Comparison of ENCODE assay signal across 20 cellular contexts in the genomic region with DNA sequence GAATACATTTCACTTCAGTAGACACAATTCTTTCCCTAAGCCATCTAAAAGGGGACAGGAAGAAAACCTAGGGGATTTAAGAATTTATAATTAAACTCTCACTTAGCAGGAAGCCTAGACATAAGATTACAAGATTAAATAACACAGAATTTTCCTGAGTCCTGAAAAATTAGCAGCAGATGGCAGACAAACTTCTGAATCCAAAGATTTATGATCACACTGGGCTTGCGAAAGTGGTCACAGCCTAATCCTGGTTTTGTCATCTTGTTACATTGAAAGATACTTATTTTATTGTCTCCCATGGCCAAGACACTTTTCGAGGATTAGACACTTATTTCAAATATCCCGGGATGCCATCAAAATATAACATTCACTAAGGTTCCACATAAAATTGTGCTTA. TPM values are rescaled to one million over a fixed set of nuclear protein-coding genes. Genes with fewer than 3 reads are reported as not detected.
A peak's percentile ranks its signal among the peaks of the same experiment; 100 is the strongest.
DNase-seq lines count a peak whose midpoint lies in the region; ATAC-seq, FAIRE-seq and TF ChIP-seq lines count a peak whose summit lies in the region.
"Had no signal": no experiment of that assay in that cellular context is flagged by ENCODE, and none has a peak within 500 bp of the region (broad histone marks: within the 10 kb centered on the region; RNA-seq: fewer than 3 reads in every experiment).

No MANE protein-coding gene starts in this region.

- H3K9me3 ChIP-seq in BLaER1 treated with 17β-estradiol and CSF1 and Interleukin-3, amounts not matched to agents 10 nM and 100 nM (replicated peaks in 1 of 11) = no peaks in the 10 kb centered on the region
- H3K9me3 ChIP-seq in Karpas-422 (ENCODE audit: low read length) = no peaks in the 10 kb centered on the region
- H3K9me3 ChIP-seq in K562 (replicated peaks; ENCODE audit: control insufficient read depth, insufficient read depth, low read depth, low read length) = no peaks in the 10 kb centered on the region
- H3K9me3 ChIP-seq: gastrocnemius medialis had no signal

- intact Hi-C loops in K562 (cut with micrococcal nuclease) = no loop called here
- intact Hi-C loops in activated CD4-positive, alpha-beta T cell treated with anti-CD3 and anti-CD28 coated beads, Interleukin-2, amount 10 ng/mL, durations not matched to agents 24 days and 14 days (cut with micrococcal nuclease) = loop anchor here (10.0 kb wide), 1 partner anchor 338 kb away; no protein-coding TSS in a partner anchor

- no peak overlapping the region for H3K4me3 Mint-ChIP-seq in activated CD4-positive, alpha-beta T cell treated with anti-CD3 and anti-CD28 coated beads, Interleukin-2, amount 10 ng/mL, durations not matched to agents 24 days and 14 days
- H3K4me3 Mint-ChIP-seq: activated naive CD8-positive, alpha-beta T cell treated with anti-CD3 and anti-CD28 coated beads, Interleukin-2, amount 10 ng/mL, durations not matched to agents 7 days and 5 days; GM23338; stimulated activated effector memory CD8-positive, alpha-beta T cell treated with anti-CD3 and anti-CD28 coated beads, Interleukin-12 subunit alpha, Interleukin-12 subunit beta, amount 100 ng/mL, for 72 hours had no signal

- H3K4me1 Mint-ChIP-seq in activated CD4-positive, alpha-beta T cell treated with anti-CD3 and anti-CD28 coated beads, Interleukin-2, amount 10 ng/mL, durations not matched to agents 24 days and 14 days = peaks cover 43% of the 10 kb centered on the region

- ATAC-seq in K562 = no peak
- ATAC-seq in GM18861 (IDR thresholded peaks at IDR 0.05; ENCODE audit: unreplicated experiment) = no peak
- ATAC-seq: activated CD4-positive, CD25-positive, alpha-beta regulatory T cell treated with anti-CD3 and anti-CD28 coated beads, Interleukin-2, amount 50 U/mL, for 24 hours; gastrocnemius medialis; GM23338; stimulated activated effector memory CD8-positive, alpha-beta T cell treated with anti-CD3 and anti-CD28 coated beads, Interleukin-12 subunit alpha, Interleukin-12 subunit beta, amount 100 ng/mL, for 72 hours had no signal

- TF ChIP-seq RAD21 in K562 (CRISPR knock-in tag; conservative IDR thresholded peaks at IDR 0.05 in 1 of 2, IDR thresholded peaks at IDR 0.05 in 1 of 2) = no peak

- no peaks in the 10 kb centered on the region for H3K9me3 Mint-ChIP-seq in activated CD4-positive, alpha-beta T cell treated with anti-CD3 and anti-CD28 coated beads, Interleukin-2, amount 10 ng/mL, durations not matched to agents 24 days and 14 days
- H3K9me3 Mint-ChIP-seq: activated naive CD8-positive, alpha-beta T cell treated with anti-CD3 and anti-CD28 coated beads, Interleukin-2, amount 10 ng/mL, durations not matched to agents 7 days and 5 days; IgD-negative memory B cell; stimulated activated effector memory CD8-positive, alpha-beta T cell treated with anti-CD3 and anti-CD28 coated beads, Interleukin-12 subunit alpha, Interleukin-12 subunit beta, amount 100 ng/mL, for 72 hours had no signal

- TF ChIP-seq CTCF in K562 (IDR thresholded peaks at IDR 0.05 in 2 of 3, conservative IDR thresholded peaks at IDR 0.05 in 1 of 3; ENCODE audit: insufficient read depth in 2 of 3, low read depth in 1 of 3, low read length in 3 of 3) = no peak

- no peak for FAIRE-seq in K562 (lab: Jason Lieb, UNC)
- FAIRE-seq: endometrium had no signal

- TF ChIP-seq POLR2A in K562 (conservative IDR thresholded peaks at IDR 0.05) = no peak

- H3K27me3 ChIP-seq in BLaER1 treated with 17β-estradiol and CSF1 and Interleukin-3, amounts not matched to agents 10 nM and 100 nM = no peaks in the 10 kb centered on the region
- no peaks in the 10 kb centered on the region for H3K27me3 ChIP-seq in Karpas-422 (ENCODE audit: low read length)
- no peaks in the 10 kb centered on the region for H3K27me3 ChIP-seq in K562 (ENCODE audit: control insufficient read depth in 2 of 2, insufficient read depth in 2 of 2, low read length in 2 of 2)
- H3K27me3 ChIP-seq: gastrocnemius medialis had no signal

- WGBS in K562 (ENCODE audit: insufficient coverage, low coverage, missing lambda C conversion rate) = 84% methylated on average over 3 of the region's 3 CpGs

- no peak for TF ChIP-seq EP300 in K562 (IDR thresholded peaks at IDR 0.05; ENCODE audit: low read length)

- peak overlapping the region in 5 of 10 experiments; percentile 73 to 92 (median 91); a peak in 6 of 20 replicates for H3K4me3 ChIP-seq in BLaER1 treated with 17β-estradiol and CSF1 and Interleukin-3, amounts not matched to agents 10 nM and 100 nM
- peak overlapping the region; percentile 81; the same call in 1 of the 2 replicates for H3K4me3 ChIP-seq in Karpas-422 (ENCODE audit: low read length)
- no peak overlapping the region for H3K4me3 ChIP-seq in K562
- H3K4me3 ChIP-seq: gastrocnemius medialis, GM23338 had no signal

- POLR2A ChIA-PET in K562 (lab: Yijun Ruan, JAX) = no interaction called here

- no peak overlapping the region for H2AFZ ChIP-seq in Karpas-422 (ENCODE audit: low read length)
- H2AFZ ChIP-seq in K562 (ENCODE audit: low read depth, low read length) = no peak overlapping the region
- H2AFZ ChIP-seq: GM23338 had no signal

- H3K9me2 ChIP-seq in Karpas-422 (replicated peaks; ENCODE audit: insufficient read depth, low read length) = no peaks in the 10 kb centered on the region

- CTCF ChIA-PET in K562 (lab: Yijun Ruan, JAX; ENCODE audit: low intra/inter-chr PET ratio) = no interaction called here

- BruUV-seq in K562 (replicated peaks; lab: Mats Ljungman, UMichigan) = no TSS peak

- no peaks in the 10 kb centered on the region for H3K27me3 Mint-ChIP-seq in activated CD4-positive, alpha-beta T cell treated with anti-CD3 and anti-CD28 coated beads, Interleukin-2, amount 10 ng/mL, durations not matched to agents 24 days and 14 days
- H3K27me3 Mint-ChIP-seq: activated naive CD8-positive, alpha-beta T cell treated with anti-CD3 and anti-CD28 coated beads, Interleukin-2, amount 10 ng/mL, durations not matched to agents 7 days and 5 days; IgD-negative memory B cell had no signal

- H3K36me3 ChIP-seq in BLaER1 treated with 17β-estradiol and CSF1 and Interleukin-3, amounts not matched to agents 10 nM and 100 nM = peaks cover 32 to 71% (median 57%) of the 10 kb centered on the region in 11 experiments
- H3K36me3 ChIP-seq in Karpas-422 (ENCODE audit: insufficient read depth, low read length) (peaks cover 45% of the 10 kb centered on the region), K562 (ENCODE audit: control insufficient read depth, insufficient read depth, low read length) (peaks cover 51% of the 10 kb centered on the region; the same call in 2 of the 3 replicates)

- H3K27ac ChIP-seq in BLaER1 treated with 17β-estradiol and CSF1 and Interleukin-3, amounts not matched to agents 10 nM and 100 nM = peak overlapping the region; percentile 30 to 96 (median 93); a peak in 21 of 22 replicates
- H3K27ac ChIP-seq in Karpas-422 (ENCODE audit: low read length) = peak overlapping the region; percentile 89; the same call in 1 of the 2 replicates
- H3K27ac ChIP-seq in K562 (ENCODE audit: extremely low read depth, low read depth, low read length) = 0 out of 3 replicates have a peak overlapping the region, but pooled peaks have one; percentile 19
- no peak overlapping the region for H3K27ac ChIP-seq in caudate nucleus (ENCODE audit: low read depth, low read length)
- H3K27ac ChIP-seq: gastrocnemius medialis had no signal

- H3K9me1 ChIP-seq in K562 (ENCODE audit: control insufficient read depth, insufficient read depth, low read length) = no peaks in the 10 kb centered on the region

- in situ Hi-C loops in K562 (cut with MboI) = no loop called here

- no peak overlapping the region for H3K27ac Mint-ChIP-seq in activated CD4-positive, alpha-beta T cell treated with anti-CD3 and anti-CD28 coated beads, Interleukin-2, amount 10 ng/mL, durations not matched to agents 24 days and 14 days
- H3K27ac Mint-ChIP-seq: activated naive CD8-positive, alpha-beta T cell treated with anti-CD3 and anti-CD28 coated beads, Interleukin-2, amount 10 ng/mL, durations not matched to agents 7 days and 5 days; GM23338; stimulated activated effector memory CD8-positive, alpha-beta T cell treated with anti-CD3 and anti-CD28 coated beads, Interleukin-12 subunit alpha, Interleukin-12 subunit beta, amount 100 ng/mL, for 72 hours had no signal

- H3K36me3 Mint-ChIP-seq in activated CD4-positive, alpha-beta T cell treated with anti-CD3 and anti-CD28 coated beads, Interleukin-2, amount 10 ng/mL, durations not matched to agents 24 days and 14 days (ENCODE audit: low read depth) = peaks cover 45% of the 10 kb centered on the region
- H3K36me3 Mint-ChIP-seq: IgD-negative memory B cell had no signal

- H3K4me1 ChIP-seq in BLaER1 treated with 17β-estradiol and CSF1 and Interleukin-3, amounts not matched to agents 10 nM and 100 nM = peaks cover 37 to 46% (median 41%) of the 10 kb centered on the region in 10 experiments
- peaks cover 37% of the 10 kb centered on the region for H3K4me1 ChIP-seq in Karpas-422 (ENCODE audit: low read length)
- H3K4me1 ChIP-seq in K562 (replicated peaks in 1 of 2; ENCODE audit: control insufficient read depth in 2 of 2, insufficient read depth in 2 of 2, low read length in 2 of 2) = peaks cover 0 to 6% of the 10 kb centered on the region in 2 experiments; a peak in 2 of 5 replicates

- H3K9ac ChIP-seq in BLaER1 treated with 17β-estradiol and CSF1 and Interleukin-3, amounts not matched to agents 10 nM and 100 nM = peak overlapping the region; percentile 33 to 96 (median 92); a peak in 17 of 22 replicates
- no peak overlapping the region for H3K9ac ChIP-seq in Karpas-422 (ENCODE audit: low read length)
- no peak overlapping the region for H3K9ac ChIP-seq in K562 (ENCODE audit: insufficient read depth in 1 of 2, low read depth in 2 of 2, low read length in 2 of 2)

- H4K20me1 ChIP-seq in BLaER1 treated with 17β-estradiol and CSF1 and Interleukin-3, amounts not matched to agents 10 nM and 100 nM = peaks cover 0 to 11% (median 0%) of the 10 kb centered on the region in 11 experiments; a peak in 6 of 22 replicates
- H4K20me1 ChIP-seq in Karpas-422 (ENCODE audit: insufficient read depth, low read depth, low read length) (no peaks in the 10 kb centered on the region), K562 (replicated peaks; ENCODE audit: control insufficient read depth, insufficient read depth, low read length) (no peaks in the 10 kb centered on the region)

- peak overlapping the region; percentile 82 to 96 (median 91) for H3K4me2 ChIP-seq in BLaER1 treated with 17β-estradiol and CSF1 and Interleukin-3, amounts not matched to agents 10 nM and 100 nM
- peak overlapping the region; percentile 85 for H3K4me2 ChIP-seq in Karpas-422 (ENCODE audit: low read depth, low read length, poor library complexity, severe bottlenecking)
- no peak overlapping the region for H3K4me2 ChIP-seq in K562 (ENCODE audit: insufficient read depth, low read length)
- H3K4me2 ChIP-seq: GM23338 had no signal

- DNase-seq in Karpas-422 = no peak
- no peak for DNase-seq in K562 (ENCODE audit: extremely low read depth in 1 of 4, low spot score in 3 of 4)
- peak; percentile 8 for DNase-seq in myocyte (ENCODE audit: low read depth)
- no peak for DNase-seq in UCSD-AML1 (lab: John Stamatoyannopoulos, UW; ENCODE audit: unreplicated experiment)
- DNase-seq in activated CD4-positive, alpha-beta T cell treated with anti-CD3 and anti-CD28 coated beads, Interleukin-2, amount 10 ng/mL, durations not matched to agents 24 days and 14 days = no peak
- no peak for DNase-seq in caudate nucleus (lab: John Stamatoyannopoulos, UW)
- DNase-seq: activated CD8-positive, alpha-beta memory T cell treated with anti-CD3 and anti-CD28 coated beads, Interleukin-2, amount 50 U/mL, for 4 hours; activated naive CD8-positive, alpha-beta T cell treated with anti-CD3 and anti-CD28 coated beads, Interleukin-2, amount 10 ng/mL, durations not matched to agents 7 days and 5 days; central memory CD4-positive, alpha-beta T cell; DMS79; gastrocnemius medialis; mesendoderm; NCI-H446 treated with DMSO at 0.1 percent for 48 hours had no signal

- H3K79me2 ChIP-seq in Karpas-422 (ENCODE audit: low read length) = peaks cover 89% of the 10 kb centered on the region
- peaks cover 63% of the 10 kb centered on the region for H3K79me2 ChIP-seq in K562 (ENCODE audit: control insufficient read depth, insufficient read depth, low read length)

RNA-seq across cellular contexts. Expression of gene ERLIN1, which starts 2.9 kb away (rescaled TPM):
- 8.3 and 9.0 TPM in 2 replicates for total RNA-seq in Karpas-422 (2014; rRNA removed; shearing (Covaris generic); ENCODE audit: low replicate concordance)
- total RNA-seq in K562 (2011; cell fraction: chromatin; rRNA removed; ENCODE audit: low replicate concordance) = 20.4 and 27.6 TPM in 2 replicates
- total RNA-seq in K562 (2011; cell fraction: nucleolus; rRNA removed) = 23.6 and 24.0 TPM in 2 replicates
- 27.5 and 30.7 TPM in 2 replicates for total RNA-seq in K562 (2011; cell fraction: nucleoplasm; rRNA removed)
- total RNA-seq in K562 (2014; rRNA removed) (11.9 and 15.4 TPM in 2 replicates), K562 (2014; rRNA removed; fragmentation: Illumina TruSeq; extraction: Trizol) (15.4 and 15.9 TPM in 2 replicates), K562 (2015; rRNA removed; fragmentation: Illumina TruSeq; extraction: Trizol) (16.9 and 17.8 TPM in 2 replicates), K562 (2021) (14.6 and 14.7 TPM in 2 replicates), myocyte (13.0 and 15.0 TPM in 2 replicates)
- polyA plus RNA-seq in K562 (2011; rRNA removed) (20.1 and 23.0 TPM in 2 replicates), K562 (2014; fragmentation: Illumina TruSeq; extraction: Trizol) (20.3 and 26.8 TPM in 2 replicates), K562 (2014; fragmentation: Nextera tagmentation; extraction: Ambion mirVana) (10 to 100 TPM in 1 of 2 experiments, 1 to 10 TPM in 1; 9.8 to 15.5 TPM), K562 (2014; rRNA removed) (16.1 and 19.1 TPM in 2 replicates)
- polyA plus RNA-seq in K562 (2011; cell fraction: cytosol; rRNA removed) = 8.5 and 12.1 TPM in 2 replicates
- polyA plus RNA-seq in K562 (2011; cell fraction: nucleus; rRNA removed) = 15.0 and 18.8 TPM in 2 replicates
- 23.3 and 25.2 TPM in 2 replicates for polyA plus RNA-seq in K562 (2012)
- polyA minus RNA-seq in K562 (2011; rRNA and poly(A)+ RNA removed) = 20.7 and 23.5 TPM in 2 replicates
- 9.0 and 9.8 TPM in 2 replicates for polyA minus RNA-seq in K562 (2011; cell fraction: cytosol; rRNA and poly(A)+ RNA removed)
- 7.8 and 10.9 TPM in 2 replicates for polyA minus RNA-seq in K562 (2011; cell fraction: nucleus; rRNA and poly(A)+ RNA removed)
- polyA plus RNA-seq in myocyte (2012) = 33.2 TPM
- 20.2 TPM in 2 replicates for total RNA-seq in activated CD4-positive, alpha-beta T cell treated with anti-CD3 and anti-CD28 coated beads, Interleukin-2, amount 10 ng/mL, durations not matched to agents 24 days and 14 days

RNA-seq across cellular contexts. Expression of gene CHUK, which starts 46.5 kb away (rescaled TPM):
- total RNA-seq in Karpas-422 (2014; rRNA removed; shearing (Covaris generic); ENCODE audit: low replicate concordance) = 27.8 and 37.3 TPM in 2 replicates
- total RNA-seq in K562 (2011; cell fraction: chromatin; rRNA removed; ENCODE audit: low replicate concordance) = 15.6 and 46.0 TPM in 2 replicates
- 5.0 and 7.9 TPM in 2 replicates for total RNA-seq in K562 (2011; cell fraction: nucleolus; rRNA removed)
- total RNA-seq in K562 (2011; cell fraction: nucleoplasm; rRNA removed) = 16.6 and 19.2 TPM in 2 replicates
- 17.0 and 18.3 TPM in 2 replicates for total RNA-seq in K562 (2014; rRNA removed)
- 33.1 and 36.5 TPM in 2 replicates for total RNA-seq in K562 (2014; rRNA removed; fragmentation: Illumina TruSeq; extraction: Trizol)
- total RNA-seq in K562 (2015; rRNA removed; fragmentation: Illumina TruSeq; extraction: Trizol) = 25.4 and 32.4 TPM in 2 replicates
- total RNA-seq in K562 (2021) = 20.2 and 20.9 TPM in 2 replicates
- 15.6 and 25.9 TPM in 2 replicates for polyA plus RNA-seq in K562 (2011; rRNA removed)
- polyA plus RNA-seq in K562 (2011; cell fraction: cytosol; rRNA removed) = 4.2 and 6.6 TPM in 2 replicates
- polyA plus RNA-seq in K562 (2011; cell fraction: nucleus; rRNA removed) = 7.2 and 8.3 TPM in 2 replicates
- 12.1 and 13.4 TPM in 2 replicates for polyA plus RNA-seq in K562 (2012)
- polyA plus RNA-seq in K562 (2014; fragmentation: Illumina TruSeq; extraction: Trizol) = 29.0 and 30.9 TPM in 2 replicates
- polyA plus RNA-seq in K562 (2014; fragmentation: Nextera tagmentation; extraction: Ambion mirVana) = 10 to 100 TPM in 1 of 2 experiments, 1 to 10 TPM in 1; 8.1 to 10.0 TPM
- 17.3 and 18.2 TPM in 2 replicates for polyA plus RNA-seq in K562 (2014; rRNA removed)
- 34.7 and 39.3 TPM in 2 replicates for polyA minus RNA-seq in K562 (2011; rRNA and poly(A)+ RNA removed)
- 7.9 and 11.6 TPM in 2 replicates for polyA minus RNA-seq in K562 (2011; cell fraction: cytosol; rRNA and poly(A)+ RNA removed)
- polyA minus RNA-seq in K562 (2011; cell fraction: nucleus; rRNA and poly(A)+ RNA removed) = 7.5 and 12.6 TPM in 2 replicates
- total RNA-seq in myocyte = 21.3 and 22.3 TPM in 2 replicates
- polyA plus RNA-seq in myocyte (2012) = 9.2 TPM
- total RNA-seq in activated CD4-positive, alpha-beta T cell treated with anti-CD3 and anti-CD28 coated beads, Interleukin-2, amount 10 ng/mL, durations not matched to agents 24 days and 14 days = 38.9 and 39.8 TPM in 2 replicates

Comparison
In these comparisons a context has a peak if more than half of its experiments do, and no peak if none do; other contexts are left out.
1. H3K9ac ChIP-seq: peak in BLaER1 treated with 17β-estradiol and CSF1 and Interleukin-3, amounts not matched to agents 10 nM and 100 nM (11 of 11); none in Karpas-422 (single experiment) and K562 (0 of 2).